ENCODE assay signal across 1 cellular context in the genomic region with DNA sequence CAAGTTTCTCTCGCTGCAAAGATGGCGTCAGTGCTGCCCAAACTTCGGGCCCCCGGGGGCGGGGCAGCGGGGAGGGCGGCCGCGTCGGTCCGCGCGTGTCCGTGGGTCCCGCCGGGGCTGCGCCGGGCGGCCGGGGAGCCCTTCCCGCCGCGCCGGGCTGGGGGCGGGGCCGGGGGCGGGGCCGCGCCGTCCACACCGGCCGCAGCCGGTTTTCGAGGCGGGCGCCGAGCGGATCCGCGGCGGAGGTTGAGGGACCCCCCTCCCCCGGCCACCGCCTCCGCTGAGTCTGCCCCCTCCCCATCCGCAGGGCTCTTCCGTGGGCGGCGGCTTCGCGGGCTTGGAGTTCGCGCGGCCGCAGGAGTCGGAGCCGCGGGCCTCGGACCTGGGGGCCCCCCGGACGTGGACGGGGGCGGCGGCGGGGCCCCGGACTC.
TF ChIP-seq lines count a peak whose summit lies in the region.

No MANE protein-coding gene starts in this region.

TF ChIP-seq in SK-N-SH, 30 proteins besides CTCF, POLR2A, EP300 and RAD21:
- TF ChIP-seq NRF1 (IDR thresholded peaks at IDR 0.05; ENCODE audit: low read depth, low read length) (0 out of 2 replicates have a peak, but pooled peaks have one; percentile 25), RFX5 (IDR thresholded peaks at IDR 0.05; ENCODE audit: low read length) (no peak)
TF ChIP-seq in SK-N-SH: peak in this region for 1.
